8 cellular contexts compared by ENCODE assay signal in the genomic region with DNA sequence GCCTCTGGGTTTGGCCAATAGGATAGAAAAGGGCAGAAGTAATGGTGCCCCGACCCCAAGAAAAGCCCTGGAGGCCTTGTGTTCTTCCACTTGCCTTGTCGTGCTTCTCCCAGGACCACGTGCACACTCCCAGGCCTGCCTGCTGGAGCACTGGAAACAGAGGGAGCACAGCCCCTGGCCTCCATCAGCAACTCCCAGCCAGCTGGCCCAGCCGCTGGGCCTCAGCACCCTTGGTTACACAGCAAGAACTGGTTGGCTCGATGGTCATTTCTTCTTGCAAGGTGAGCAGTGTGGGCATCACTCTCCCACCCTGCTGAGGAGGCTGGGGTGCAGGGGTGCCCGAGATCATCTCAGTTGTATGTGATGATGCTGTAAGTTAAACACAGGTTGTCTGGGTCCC.
"Had no signal": no experiment of that assay in that cellular context is flagged by ENCODE, and none has a peak within 500 bp of the region (broad histone marks: within the 10 kb centered on the region; RNA-seq: fewer than 3 reads in every experiment).

No MANE protein-coding gene starts in this region.

- H3K27ac Mint-ChIP-seq: HFFc6 had no signal

- H3K36me3 ChIP-seq: HAP-1 had no signal

- DNase-seq: GM23248, GOT3, H7, HFFc6, IMR-90 had no signal

- H3K27ac ChIP-seq: GM23248 had no signal

- H3K9me3 ChIP-seq: HAP-1 had no signal

- ATAC-seq: HCT116, K562 had no signal

- H3K4me3 ChIP-seq: GM23248, HAP-1, K562 had no signal

- H3K4me3 Mint-ChIP-seq: HFFc6 had no signal
